ENCODE assay signal across 10 cellular contexts in genomic region chr9:110148868-110149267, GRCh38. TPM values are rescaled to one million over a fixed set of nuclear protein-coding genes. Genes with fewer than 3 reads are reported as not detected.
DNase-seq lines count a peak whose midpoint lies in the region; ATAC-seq, FAIRE-seq and TF ChIP-seq lines count a peak whose summit lies in the region.
"Had no signal": no experiment of that assay in that cellular context is flagged by ENCODE, and none has a peak within 500 bp of the region (broad histone marks: within the 10 kb centered on the region; RNA-seq: fewer than 3 reads in every experiment).

No MANE protein-coding gene starts in this region.

- no peak overlapping the region for H2AFZ ChIP-seq in GM12878 (ENCODE audit: control insufficient read depth, low read depth, low read length)

- no peak for ATAC-seq in stimulated activated naive CD8-positive, alpha-beta T cell treated with anti-CD3 and anti-CD28 coated beads, Interleukin-15, Interleukin-2, amounts not matched to agents 100 U/mL and 50 U/mL, for 24 hours
- no peak for ATAC-seq in GM12878

- no peaks in the 10 kb centered on the region; the same call in 2 of the 3 replicates for H3K9me3 ChIP-seq in GM12878 (replicated peaks; ENCODE audit: control insufficient read depth, insufficient read depth, low read length)
- no peaks in the 10 kb centered on the region for H3K9me3 ChIP-seq in muscle layer of duodenum (ENCODE audit: control insufficient read depth in 1 of 2, low read length in 2 of 2)
- H3K9me3 ChIP-seq: SJSA1 had no signal

- peak overlapping the region; percentile 93 for H3K27ac ChIP-seq in GM12878 (ENCODE audit: control insufficient read depth, insufficient read depth)
- peak overlapping the region; percentile 40 for H3K27ac ChIP-seq in muscle layer of duodenum (ENCODE audit: low read length)
- H3K27ac ChIP-seq: SJSA1 had no signal

- H3K9ac ChIP-seq in GM12878 (ENCODE audit: control insufficient read depth, insufficient read depth, low read length), result peak overlapping the region; percentile 82

- H3K4me3 Mint-ChIP-seq in stimulated activated naive CD8-positive, alpha-beta T cell treated with anti-CD3 and anti-CD28 coated beads, Interleukin-15, Interleukin-2, amounts not matched to agents 100 ng/mL and 50 ng/mL, for 24 hours, result peak overlapping the region; percentile 74

- no peak for FAIRE-seq in GM12878 (lab: Jason Lieb, UNC)
- no peak for FAIRE-seq in urothelium cell line (lab: Jason Lieb, UNC)

- H3K27ac Mint-ChIP-seq in stimulated activated naive CD8-positive, alpha-beta T cell treated with anti-CD3 and anti-CD28 coated beads, Interleukin-15, Interleukin-2, amounts not matched to agents 100 ng/mL and 50 ng/mL, for 24 hours, result peak overlapping the region; percentile 82

- no peak for TF ChIP-seq CTCF in GM12878 (IDR thresholded peaks at IDR 0.05 in 2 of 3, conservative IDR thresholded peaks at IDR 0.05 in 1 of 3; ENCODE audit: control insufficient read depth in 2 of 3, extremely low read depth in 1 of 3, insufficient read depth in 1 of 3, low read depth in 3 of 3, low read length in 3 of 3)

- intact Hi-C loops in GM12878 (cut with micrococcal nuclease; ENCODE audit: unreplicated experiment), result loop anchor here (1.0 to 2.0 kb wide), 2 partner anchors 48 to 98 kb away; no protein-coding TSS in a partner anchor

- TF ChIP-seq RAD21 in GM12878 (IDR thresholded peaks at IDR 0.05; ENCODE audit: insufficient read depth, low read depth, low read length), result no peak

- H3K79me2 ChIP-seq in GM12878 (ENCODE audit: control insufficient read depth, insufficient read depth, low read length), result peaks cover 97% of the 10 kb centered on the region

- in situ Hi-C loops in GM12878 (cut with MboI), result loop anchor here (25.0 kb wide), 1 partner anchor 1863 kb away; no protein-coding TSS in a partner anchor

- H3K4me2 ChIP-seq in GM12878 (ENCODE audit: control insufficient read depth, insufficient read depth), result peak overlapping the region; percentile 98

- H3K27me3 Mint-ChIP-seq in stimulated activated naive CD8-positive, alpha-beta T cell treated with anti-CD3 and anti-CD28 coated beads, Interleukin-15, Interleukin-2, amounts not matched to agents 100 ng/mL and 50 ng/mL, for 24 hours, result no peaks in the 10 kb centered on the region

- no peak for TF ChIP-seq EP300 in GM12878 (IDR thresholded peaks at IDR 0.05; ENCODE audit: borderline replicate concordance in 1 of 2, control insufficient read depth in 1 of 2, low read depth in 2 of 2, low read length in 2 of 2)

- CTCF ChIA-PET in GM12878 (lab: Yijun Ruan, JAX), result interaction anchor here (0.6 to 14.4 kb wide), 22 partner anchors 7 to 241 kb away, joined by 3 to 597 read pairs (median 4); no protein-coding TSS in a partner anchor

- H4K20me1 ChIP-seq in GM12878 (ENCODE audit: control insufficient read depth, insufficient read depth), result peaks cover 3% of the 10 kb centered on the region; the same call in 1 of the 2 replicates

- RAD21 ChIA-PET in GM12878 (lab: Charles Lee; ENCODE audit: unreplicated experiment), result interaction anchor here (0.9 to 17.2 kb wide), 24 partner anchors 9 to 252 kb away, joined by 3 to 424 read pairs (median 8); partner anchors contain the start of gene TXN

- 0% methylated on average over 4 of the region's 4 CpGs for WGBS in GM12878 (ENCODE audit: insufficient coverage, insufficient replicate concordance, low lambda C conversion rate, missing lambda C conversion rate)

- TF ChIP-seq POLR2A in GM12878 (IDR thresholded peaks at IDR 0.05; ENCODE audit: low read depth, low read length), result no peak

- H3K4me3 ChIP-seq in GM12878 (peak overlapping the region; percentile 54), muscle layer of duodenum (ENCODE audit: low read depth in 1 of 2, low read length in 2 of 2) (peak overlapping the region in 1 of 2 donors; percentile 5)
- H3K4me3 ChIP-seq: SJSA1 had no signal

- H3K36me3 Mint-ChIP-seq in stimulated activated naive CD8-positive, alpha-beta T cell treated with anti-CD3 and anti-CD28 coated beads, Interleukin-15, Interleukin-2, amounts not matched to agents 100 ng/mL and 50 ng/mL, for 24 hours (ENCODE audit: low read depth), result peaks cover 13% of the 10 kb centered on the region

- H3K4me1 ChIP-seq in GM12878 (ENCODE audit: control insufficient read depth, insufficient read depth, low read length) (peaks cover 68% of the 10 kb centered on the region), muscle layer of duodenum (ENCODE audit: control insufficient read depth in 1 of 2, insufficient read depth in 2 of 2, low read length in 2 of 2) (peaks cover 0 to 18% of the 10 kb centered on the region in 2 donors)

- H3K9me3 Mint-ChIP-seq in stimulated activated naive CD8-positive, alpha-beta T cell treated with anti-CD3 and anti-CD28 coated beads, Interleukin-15, Interleukin-2, amounts not matched to agents 100 ng/mL and 50 ng/mL, for 24 hours, result no peaks in the 10 kb centered on the region

- DNase-seq in stimulated activated naive CD8-positive, alpha-beta T cell treated with anti-CD3 and anti-CD28 coated beads, Interleukin-15, Interleukin-2, amounts not matched to agents 100 U/mL and 50 U/mL, for 24 hours, result no peak
- no peak for DNase-seq in GM12878 (ENCODE audit: low read depth, low spot score)
- no peak for DNase-seq in urothelium cell line (ENCODE audit: low spot score)
- DNase-seq in SIG-M5 treated with dmso at 0.1 percent for 504 hours (lab: John Stamatoyannopoulos, UW; ENCODE audit: unreplicated experiment), result no peak
- DNase-seq in T-helper 9 cell, result no peak
- no peak for DNase-seq in NCI-H82 (lab: John Stamatoyannopoulos, UW)
- DNase-seq: NCI-H1105 had no signal

- SMC1A ChIA-PET in GM12878 (lab: Charles Lee; ENCODE audit: uncharacterized antibody, unreplicated experiment), result interaction anchor here (0.9 to 14.0 kb wide), 19 partner anchors 9 to 242 kb away, joined by 3 to 460 read pairs (median 8); no protein-coding TSS in a partner anchor

- POLR2A ChIA-PET in GM12878 (lab: Charles Lee), result interaction anchor here (0.6 to 11.3 kb wide), 16 partner anchors 11 to 243 kb away, joined by 3 to 262 read pairs (median 6); partner anchors contain the start of gene TXN

- H3K36me3 ChIP-seq in GM12878 (ENCODE audit: control insufficient read depth in 2 of 2, insufficient read depth in 2 of 2, low read length in 1 of 2), result peaks cover 7 to 12% of the 10 kb centered on the region in 2 experiments
- no peaks in the 10 kb centered on the region for H3K36me3 ChIP-seq in muscle layer of duodenum (ENCODE audit: control insufficient read depth in 1 of 2, insufficient read depth in 2 of 2, low read length in 2 of 2)

- TSS peak; percentile 55 for BruUV-seq in GM12878 (replicated peaks; lab: Mats Ljungman, UMichigan)

- peaks cover 72% of the 10 kb centered on the region for H3K4me1 Mint-ChIP-seq in stimulated activated naive CD8-positive, alpha-beta T cell treated with anti-CD3 and anti-CD28 coated beads, Interleukin-15, Interleukin-2, amounts not matched to agents 100 ng/mL and 50 ng/mL, for 24 hours (ENCODE audit: low read depth)

- H3K27me3 ChIP-seq in GM12878 (replicated peaks in 1 of 2; ENCODE audit: control insufficient read depth in 2 of 2, insufficient read depth in 2 of 2, low read length in 1 of 2) (no peaks in the 10 kb centered on the region), muscle layer of duodenum (ENCODE audit: low read depth, low read length) (no peaks in the 10 kb centered on the region)
- H3K27me3 ChIP-seq: SJSA1 had no signal

TF ChIP-seq in GM12878, 131 proteins besides CTCF, POLR2A, EP300 and RAD21:
- TF ChIP-seq, protein P1, sequence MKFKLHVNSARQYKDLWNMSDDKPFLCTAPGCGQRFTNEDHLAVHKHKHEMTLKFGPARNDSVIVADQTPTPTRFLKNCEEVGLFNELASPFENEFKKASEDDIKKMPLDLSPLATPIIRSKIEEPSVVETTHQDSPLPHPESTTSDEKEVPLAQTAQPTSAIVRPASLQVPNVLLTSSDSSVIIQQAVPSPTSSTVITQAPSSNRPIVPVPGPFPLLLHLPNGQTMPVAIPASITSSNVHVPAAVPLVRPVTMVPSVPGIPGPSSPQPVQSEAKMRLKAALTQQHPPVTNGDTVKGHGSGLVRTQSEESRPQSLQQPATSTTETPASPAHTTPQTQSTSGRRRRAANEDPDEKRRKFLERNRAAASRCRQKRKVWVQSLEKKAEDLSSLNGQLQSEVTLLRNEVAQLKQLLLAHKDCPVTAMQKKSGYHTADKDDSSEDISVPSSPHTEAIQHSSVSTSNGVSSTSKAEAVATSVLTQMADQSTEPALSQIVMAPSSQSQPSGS (IDR thresholded peaks at IDR 0.05; ENCODE audit: low read length), result peak; percentile 7; the same call in 1 of the 2 replicates
- TF ChIP-seq RFX5 (IDR thresholded peaks at IDR 0.05; ENCODE audit: low read depth, low read length) (no peak), RUNX3 (IDR thresholded peaks at IDR 0.05; ENCODE audit: low read length) (peak; percentile 36; the same call in 1 of the 2 replicates), FOXM1 (IDR thresholded peaks at IDR 0.05; ENCODE audit: low read depth, low read length) (peak; percentile 2; the same call in 1 of the 2 replicates)

RNA-seq across cellular contexts. Expression of gene C9orf152, which starts 59.1 kb away (rescaled TPM):
- not detected in 2 replicates for total RNA-seq in GM12878 (2013; cell fraction: nucleolus; rRNA removed)
- total RNA-seq in GM12878 (2014; rRNA removed), result not detected in 2 replicates
- total RNA-seq in GM12878 (2014; rRNA removed; fragmentation: Illumina TruSeq; extraction: Trizol), result not detected in 2 replicates
- not detected in 2 replicates for total RNA-seq in GM12878 (2021)
- polyA plus RNA-seq in GM12878 (2011; ENCODE audit: low read depth), result not detected
- polyA plus RNA-seq in GM12878 (2011; rRNA removed), result 0.04 TPM in 1 of 2 replicates, not detected in the other
- not detected in 2 replicates for polyA plus RNA-seq in GM12878 (2011; cell fraction: cytosol; rRNA removed)
- not detected in 2 replicates for polyA plus RNA-seq in GM12878 (2011; cell fraction: nucleus; rRNA removed)
- polyA plus RNA-seq in GM12878 (2012), result 0.04 and 0.16 TPM in 2 replicates
- not detected in 2 replicates for polyA plus RNA-seq in GM12878 (2014; fragmentation: Illumina TruSeq; extraction: Trizol)
- polyA plus RNA-seq in GM12878 (2014; fragmentation: Nextera tagmentation; extraction: Ambion mirVana), result not detected
- polyA plus RNA-seq in GM12878 (2014; rRNA removed), result not detected in 2 replicates
- not detected for polyA plus RNA-seq in GM12878 (2016; fragmentation: Nextera tagmentation; extraction: Ambion mirVana)
- polyA minus RNA-seq in GM12878 (2011; rRNA and poly(A)+ RNA removed), result not detected in 2 replicates
- not detected in 2 replicates for polyA minus RNA-seq in GM12878 (2011; cell fraction: cytosol; rRNA and poly(A)+ RNA removed)
- 0.12 TPM in 1 of 2 replicates, not detected in the other for polyA minus RNA-seq in GM12878 (2011; cell fraction: nucleus; rRNA and poly(A)+ RNA removed)
- total RNA-seq: SJSA1 had no signal
